ENCODE assay signal across 17 cellular contexts in the genomic region with DNA sequence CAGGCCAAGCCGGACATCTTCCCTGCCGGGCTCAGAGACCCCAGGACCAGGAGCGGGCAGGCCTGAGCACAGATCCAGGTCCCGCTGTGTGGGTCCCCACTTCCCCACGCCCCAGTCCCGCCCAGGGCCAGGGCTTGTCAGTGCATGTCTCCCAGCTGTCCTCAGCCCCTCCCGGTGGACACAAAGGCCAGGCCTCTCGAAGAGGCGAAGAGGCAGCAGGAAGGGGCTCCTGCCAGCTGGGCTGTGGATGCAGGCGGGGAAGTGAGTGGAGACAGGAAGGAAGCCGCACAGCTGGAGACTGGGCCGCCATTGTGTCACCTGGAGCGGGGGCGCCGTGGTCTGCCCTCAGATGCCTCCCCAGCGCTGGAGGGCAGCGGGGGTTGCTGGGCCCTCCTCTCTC. TPM values are rescaled to one million over a fixed set of nuclear protein-coding genes. Genes with fewer than 3 reads are reported as not detected.
A peak's percentile ranks its signal among the peaks of the same experiment; 100 is the strongest.
DNase-seq lines count a peak whose midpoint lies in the region; ATAC-seq, FAIRE-seq and TF ChIP-seq lines count a peak whose summit lies in the region.
"Had no signal": no experiment of that assay in that cellular context is flagged by ENCODE, and none has a peak within 500 bp of the region (broad histone marks: within the 10 kb centered on the region; RNA-seq: fewer than 3 reads in every experiment).

No MANE protein-coding gene starts in this region.

- no peaks in the 10 kb centered on the region for H3K36me3 ChIP-seq in H1 (ENCODE audit: control insufficient read depth in 2 of 4, insufficient read depth in 4 of 4, low read length in 3 of 4)
- no peaks in the 10 kb centered on the region for H3K36me3 ChIP-seq in osteoblast (ENCODE audit: insufficient read depth, low read length)
- H3K36me3 ChIP-seq: ovary, Peyer's patch had no signal

- CTCF ChIA-PET in H1 (lab: Charles Lee; ENCODE audit: partially characterized antibody) = interaction anchor here (0.5 to 15.9 kb wide), 16 partner anchors 9 to 210 kb away, joined by 3 to 266 read pairs (median 4); no protein-coding TSS in a partner anchor

- no peaks in the 10 kb centered on the region for H3K79me1 ChIP-seq in H1 (ENCODE audit: low read depth, low read length)

- WGBS in H1 (ENCODE audit: extremely low coverage in 1 of 2, insufficient coverage in 1 of 2, insufficient read length in 1 of 2, insufficient replicate concordance in 2 of 2, low coverage in 1 of 2, low lambda C conversion rate in 2 of 2, missing lambda C conversion rate in 1 of 2), 2 experiments = 61% methylated on average over 12 of the region's 17 CpGs; no CpG with 5 or more reads in 1 of the 2 experiments

- no peak overlapping the region; the same call in 1 of the 2 replicates for H2AK5ac ChIP-seq in H1 (ENCODE audit: low read depth, low read length)

- H3K9me3 ChIP-seq in H1 (ENCODE audit: insufficient read depth in 2 of 2, low read depth in 1 of 2, low read length in 1 of 2) (no peaks in the 10 kb centered on the region), osteoblast (ENCODE audit: low read depth, low read length) (no peaks in the 10 kb centered on the region)
- H3K9me3 ChIP-seq: ovary, Peyer's patch, testis had no signal

- H3K4me1 Mint-ChIP-seq in activated T-cell treated with anti-CD3 and anti-CD28 coated beads, Interleukin-2, amount 50 U/mL, for 4 hours (ENCODE audit: low read depth) = peaks cover 4% of the 10 kb centered on the region

- no peak overlapping the region for H2BK15ac ChIP-seq in H1 (ENCODE audit: low read length)

- H3K23me2 ChIP-seq in H1 (ENCODE audit: low read depth, low read length) = no peaks in the 10 kb centered on the region; the same call in 1 of the 2 replicates

- no peak overlapping the region for H3K9ac ChIP-seq in H1 (replicated peaks in 1 of 4; ENCODE audit: extremely low read depth in 1 of 4, low read depth in 3 of 4, low read length in 3 of 4)

- H2AFZ ChIP-seq in H1 (ENCODE audit: low read length) = no peak overlapping the region
- H2AFZ ChIP-seq in osteoblast (ENCODE audit: low read length) = no peak overlapping the region

- H2BK20ac ChIP-seq in H1 (ENCODE audit: low read length) = peak overlapping the region; percentile 83; the same call in 1 of the 2 replicates

- no peak for TF ChIP-seq EP300 in H1 (IDR thresholded peaks at IDR 0.05; ENCODE audit: borderline replicate concordance in 1 of 2, low read depth in 2 of 2, low read length in 2 of 2)

- no peak overlapping the region for H3K23ac ChIP-seq in H1 (ENCODE audit: insufficient read length)

- H3K4me2 ChIP-seq in H1 (ENCODE audit: insufficient read depth in 1 of 2, low read depth in 2 of 2, low read length in 2 of 2) = no peak overlapping the region; a peak in 1 of 4 replicates
- H3K4me2 ChIP-seq in osteoblast (ENCODE audit: insufficient read depth, low read length) = no peak overlapping the region

- TF ChIP-seq POLR2A in H1 (IDR thresholded peaks at IDR 0.05; ENCODE audit: control extremely low read depth in 1 of 2, low read depth in 2 of 2, low read length in 2 of 2) = no peak

- H3K14ac ChIP-seq in H1 (ENCODE audit: insufficient read length) = no peak overlapping the region

- H3K4me3 ChIP-seq in H1 (ENCODE audit: extremely low read depth in 1 of 4, insufficient read depth in 2 of 4, low read depth in 3 of 4, low read length in 4 of 4) (no peak overlapping the region), osteoblast (ENCODE audit: insufficient read depth, low read length) (no peak overlapping the region)
- H3K4me3 ChIP-seq: ovary, Peyer's patch, testis had no signal

- H3K36me3 Mint-ChIP-seq in activated T-cell treated with anti-CD3 and anti-CD28 coated beads, Interleukin-2, amount 50 U/mL, for 4 hours (ENCODE audit: insufficient read depth) = no peaks in the 10 kb centered on the region
- H3K36me3 Mint-ChIP-seq: activated naive CD4-positive, alpha-beta T cell treated with anti-CD3 and anti-CD28 coated beads, Interleukin-2, amount 50 U/mL, for 24 hours; IgD-negative memory B cell had no signal

- TF ChIP-seq CTCF in H1 (IDR thresholded peaks at IDR 0.05; ENCODE audit: control extremely low read depth in 1 of 3, insufficient read depth in 1 of 3, low read depth in 1 of 3, low read length in 3 of 3) (no peak), osteoblast (IDR thresholded peaks at IDR 0.05; ENCODE audit: extremely low read depth, low read depth, low read length) (no peak)

- H2BK12ac ChIP-seq in H1 (ENCODE audit: low read depth, low read length) = peak overlapping the region; percentile 95; the same call in 1 of the 2 replicates

- DNase-seq in DMS53 (lab: John Stamatoyannopoulos, UW) (peak; percentile 64), DMS53 treated with DMSO at 0.1 percent for 48 hours (lab: John Stamatoyannopoulos, UW; ENCODE audit: unreplicated experiment) (no peak), NCI-H510A (lab: John Stamatoyannopoulos, UW) (peak; percentile 94), H1 (ENCODE audit: low read depth in 1 of 2, low spot score in 2 of 2) (no peak), osteoblast (ENCODE audit: insufficient read length, low spot score, missing footprints) (peak; percentile 89)
- no peak for DNase-seq in activated T-cell treated with anti-CD3 and anti-CD28 coated beads, Interleukin-2, amount 50 U/mL, for 4 hours
- DNase-seq: activated CD4-positive, alpha-beta T cell treated with anti-CD3 and anti-CD28 coated beads, Interleukin-2, amount 10 ng/mL, durations not matched to agents 24 days and 14 days; ovary; testis had no signal

- TF ChIP-seq RAD21 in H1 (IDR thresholded peaks at IDR 0.05 in 1 of 2, conservative IDR thresholded peaks at IDR 0.05 in 1 of 2; ENCODE audit: low read depth in 2 of 2, low read length in 2 of 2) = no peak

- H4K8ac ChIP-seq in H1 (ENCODE audit: extremely low read depth, insufficient read depth, low read length) = no peak overlapping the region; the same call in 1 of the 2 replicates

- peak overlapping the region; percentile 46 for H4K91ac ChIP-seq in H1 (replicated peaks; ENCODE audit: insufficient read length, low read length)

- H3K4me3 Mint-ChIP-seq in activated T-cell treated with anti-CD3 and anti-CD28 coated beads, Interleukin-2, amount 50 U/mL, for 4 hours = no peak overlapping the region
- H3K4me3 Mint-ChIP-seq: activated CD4-positive, alpha-beta T cell treated with anti-CD3 and anti-CD28 coated beads, Interleukin-2, amount 10 ng/mL, durations not matched to agents 24 days and 14 days; activated naive CD4-positive, alpha-beta T cell treated with anti-CD3 and anti-CD28 coated beads, Interleukin-2, amount 50 U/mL, for 24 hours; IgD-negative memory B cell had no signal

- H3K56ac ChIP-seq in H1 (replicated peaks; ENCODE audit: insufficient read length, low read depth, low read length) = peak overlapping the region; percentile 14

- peaks cover 2% of the 10 kb centered on the region for H3K27me3 Mint-ChIP-seq in activated T-cell treated with anti-CD3 and anti-CD28 coated beads, Interleukin-2, amount 50 U/mL, for 4 hours (ENCODE audit: low read depth)

- POLR2A ChIA-PET in H1 (lab: Charles Lee; ENCODE audit: partially characterized antibody) = interaction anchor here (1.2 to 1.6 kb wide), 6 partner anchors 9 to 84 kb away, joined by 3 to 7 read pairs (median 4); partner anchors contain the start of gene BRAT1

- peak overlapping the region; percentile 34 for H3K18ac ChIP-seq in H1 (ENCODE audit: extremely low read depth, low read length)

- H3K4me1 ChIP-seq in H1 (replicated peaks in 1 of 4; ENCODE audit: control insufficient read depth in 3 of 4, insufficient read depth in 4 of 4, low read length in 3 of 4) (peaks cover 0 to 21% (median 17%) of the 10 kb centered on the region in 4 experiments; a peak in 6 of 7 replicates), osteoblast (ENCODE audit: insufficient read depth, low read length) (no peaks in the 10 kb centered on the region)
- H3K4me1 ChIP-seq: Peyer's patch, testis had no signal

- H3K9me3 Mint-ChIP-seq in activated T-cell treated with anti-CD3 and anti-CD28 coated beads, Interleukin-2, amount 50 U/mL, for 4 hours = no peaks in the 10 kb centered on the region
- H3K9me3 Mint-ChIP-seq: activated CD4-positive, alpha-beta T cell treated with anti-CD3 and anti-CD28 coated beads, Interleukin-2, amount 10 ng/mL, durations not matched to agents 24 days and 14 days; activated naive CD4-positive, alpha-beta T cell treated with anti-CD3 and anti-CD28 coated beads, Interleukin-2, amount 50 U/mL, for 24 hours; IgD-negative memory B cell had no signal

- H3K79me2 ChIP-seq in H1 (ENCODE audit: control insufficient read depth in 1 of 2, insufficient read depth in 2 of 2, low read length in 2 of 2) = no peaks in the 10 kb centered on the region
- no peaks in the 10 kb centered on the region for H3K79me2 ChIP-seq in osteoblast (ENCODE audit: insufficient read depth, low read length)

- H4K5ac ChIP-seq in H1 (ENCODE audit: insufficient read length, low read depth, low read length) = no peak overlapping the region

- no peak for ATAC-seq in GM19324 (IDR thresholded peaks at IDR 0.05; ENCODE audit: low FRiP score, unreplicated experiment)
- ATAC-seq in HG03095 (IDR thresholded peaks at IDR 0.05; ENCODE audit: unreplicated experiment) = no peak
- ATAC-seq in activated T-cell treated with anti-CD3 and anti-CD28 coated beads, Interleukin-2, amount 50 U/mL, for 4 hours = no peak

- H3K27me3 ChIP-seq in H1 (replicated peaks in 1 of 4; ENCODE audit: control insufficient read depth in 3 of 4, extremely low read depth in 1 of 4, insufficient read depth in 3 of 4, low read length in 3 of 4) (no peaks in the 10 kb centered on the region; a peak in 2 of 7 replicates), osteoblast (ENCODE audit: insufficient read depth, low read length) (peaks cover 3% of the 10 kb centered on the region)
- H3K27me3 ChIP-seq: ovary, Peyer's patch, testis had no signal

- peak overlapping the region; percentile 15 for H3K4ac ChIP-seq in H1 (replicated peaks; ENCODE audit: insufficient read length, low read depth, low read length)

- H4K20me1 ChIP-seq in H1 (replicated peaks in 1 of 2; ENCODE audit: control insufficient read depth in 1 of 2, insufficient read depth in 2 of 2, low read length in 2 of 2) (no peaks in the 10 kb centered on the region), osteoblast (ENCODE audit: insufficient read depth, low read length) (no peaks in the 10 kb centered on the region)

- no peak for FAIRE-seq in H1 (lab: Jason Lieb, UNC)
- FAIRE-seq: A204.1, endometrium, islet of Langerhans had no signal

- H3K27ac ChIP-seq in H1 (ENCODE audit: low read depth, low read length) = no peak overlapping the region
- H3K27ac ChIP-seq in osteoblast (ENCODE audit: low read depth, low read length) = no peak overlapping the region
- H3K27ac ChIP-seq: ovary, Peyer's patch, testis had no signal

- peak overlapping the region; percentile 96; the same call in 1 of the 2 replicates for H2BK5ac ChIP-seq in H1 (ENCODE audit: low read depth, low read length)

- peak overlapping the region; percentile 11 for H2BK120ac ChIP-seq in H1 (replicated peaks; ENCODE audit: low read depth, low read length)

RNA-seq across cellular contexts. Expression of gene GRIFIN, which starts 4.8 kb away (rescaled TPM):
- total RNA-seq in H1 (2021; fragmentation: NEBNext Ultra II Directional; extraction: Animal tissue kit (Norgen Biotek cat#: 25700)) = not detected in 2 replicates
- polyA plus RNA-seq in H1 (2011; rRNA removed) = not detected in 2 replicates
- polyA plus RNA-seq in H1 (2011; cell fraction: cytosol; rRNA removed) = not detected
- not detected for polyA plus RNA-seq in H1 (2011; cell fraction: nucleus; rRNA removed)
- not detected in 4 replicates for polyA plus RNA-seq in H1 (2012, experiment 1 of 2)
- polyA plus RNA-seq in H1 (2012, experiment 2 of 2) = not detected
- not detected for polyA plus RNA-seq in H1 (2013, experiment 1 of 2)
- not detected for polyA plus RNA-seq in H1 (2013, experiment 2 of 2)
- polyA minus RNA-seq in H1 (2011; rRNA and poly(A)+ RNA removed) = not detected in 2 replicates
- polyA minus RNA-seq in H1 (2011; cell fraction: cytosol; rRNA and poly(A)+ RNA removed) = not detected
- not detected for polyA minus RNA-seq in H1 (2011; cell fraction: nucleus; rRNA and poly(A)+ RNA removed)
- total RNA-seq in osteoblast = not detected in 2 replicates
- total RNA-seq in activated T-cell treated with anti-CD3 and anti-CD28 coated beads, Interleukin-2, amount 50 U/mL, for 4 hours = not detected
- total RNA-seq: activated CD4-positive, alpha-beta T cell treated with anti-CD3 and anti-CD28 coated beads, Interleukin-2, amount 10 ng/mL, durations not matched to agents 24 days and 14 days; ovary; Peyer's patch; testis had no signal
- polyA plus RNA-seq: IgD-negative memory B cell, ovary had no signal

RNA-seq across cellular contexts. Expression of gene LFNG, which starts 48.2 kb away (rescaled TPM):
- total RNA-seq in H1 (2021; fragmentation: NEBNext Ultra II Directional; extraction: Animal tissue kit (Norgen Biotek cat#: 25700)) = 28.9 and 31.6 TPM in 2 replicates
- polyA plus RNA-seq in H1 (2011; rRNA removed) = 35.6 and 53.0 TPM in 2 replicates
- polyA plus RNA-seq in H1 (2011; cell fraction: cytosol; rRNA removed) = 34.6 TPM
- polyA plus RNA-seq in H1 (2011; cell fraction: nucleus; rRNA removed) = 59.9 TPM
- 25.2 to 37.3 TPM (median 35.0 TPM) in 4 replicates for polyA plus RNA-seq in H1 (2012, experiment 1 of 2)
- 31.6 TPM for polyA plus RNA-seq in H1 (2012, experiment 2 of 2)
- polyA plus RNA-seq in H1 (2013, experiment 1 of 2) = 26.6 TPM
- 29.4 TPM for polyA plus RNA-seq in H1 (2013, experiment 2 of 2)
- polyA minus RNA-seq in H1 (2011; rRNA and poly(A)+ RNA removed) = 15.4 and 17.4 TPM in 2 replicates
- polyA minus RNA-seq in H1 (2011; cell fraction: cytosol; rRNA and poly(A)+ RNA removed) = 36.6 TPM
- 37.5 TPM for polyA minus RNA-seq in H1 (2011; cell fraction: nucleus; rRNA and poly(A)+ RNA removed)
- 16.2 and 21.0 TPM in 2 replicates for total RNA-seq in osteoblast
- total RNA-seq in activated T-cell treated with anti-CD3 and anti-CD28 coated beads, Interleukin-2, amount 50 U/mL, for 4 hours = 10 to 100 TPM; 16.1 to 17.7 (median 17.7) TPM

Comparison
In these comparisons a context has a peak if more than half of its experiments do, and no peak if none do; other contexts are left out.
1. DNase-seq: peak in DMS53 (single experiment), NCI-H510A (single experiment) and osteoblast (single experiment); none in DMS53 treated with DMSO at 0.1 percent for 48 hours (single experiment), H1 (0 of 2) and activated T-cell treated with anti-CD3 and anti-CD28 coated beads, Interleukin-2, amount 50 U/mL, for 4 hours (single experiment).